Comparison of ENCODE assay signal across 20 cellular contexts in the genomic region with DNA sequence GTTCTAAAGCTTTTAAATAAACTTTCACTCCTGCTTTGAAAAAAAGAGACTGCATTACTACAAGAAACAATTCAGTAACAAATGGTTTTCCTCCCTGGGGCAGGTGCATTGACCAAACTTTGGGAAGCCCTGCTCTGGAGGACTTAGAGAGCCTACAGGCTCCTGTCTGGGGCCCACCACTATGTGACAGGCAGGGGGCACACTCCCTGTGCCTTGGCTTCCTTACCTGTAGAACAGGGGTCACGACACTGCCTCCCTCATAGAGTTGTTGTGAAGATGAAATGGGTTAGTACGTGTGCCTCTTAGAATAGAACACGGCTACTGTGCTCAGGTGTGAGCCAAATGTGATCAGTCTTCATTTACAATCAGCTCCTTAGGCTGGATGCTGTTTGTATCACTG.
DNase-seq lines count a peak whose midpoint lies in the region; ATAC-seq, FAIRE-seq and TF ChIP-seq lines count a peak whose summit lies in the region.
"Had no signal": no experiment of that assay in that cellular context is flagged by ENCODE, and none has a peak within 500 bp of the region (broad histone marks: within the 10 kb centered on the region; RNA-seq: fewer than 3 reads in every experiment).

No MANE protein-coding gene starts in this region.

- CTCF ChIA-PET in A549 (lab: Yijun Ruan, JAX), result interaction anchor here (0.6 to 2.5 kb wide), 11 partner anchors 9 to 1157 kb away, joined by 3 to 12 read pairs (median 3); no protein-coding TSS in a partner anchor

- H3K4me3 ChIP-seq in A549 (no peak overlapping the region), OCI-LY1 (ENCODE audit: low read depth, low read length, poor library complexity, severe bottlenecking) (no peak overlapping the region), esophagus muscularis mucosa (no peak overlapping the region), smooth muscle cell (no peak overlapping the region), aorta (ENCODE audit: low read length in 2 of 2) (no peak overlapping the region)
- H3K4me3 ChIP-seq: ascending aorta, tibial artery had no signal

- H3K27ac ChIP-seq in A549 (no peak overlapping the region), OCI-LY1 (ENCODE audit: low read depth, low read length, poor library complexity, severe bottlenecking) (no peak overlapping the region), esophagus muscularis mucosa (replicated peaks in 1 of 4) (no peak overlapping the region), smooth muscle cell (ENCODE audit: low read depth) (no peak overlapping the region), aorta (ENCODE audit: low read depth in 1 of 2, low read length in 2 of 2) (no peak overlapping the region)
- H3K27ac ChIP-seq: ascending aorta, HL-60, tibial artery had no signal

- H2AFZ ChIP-seq in OCI-LY1 (ENCODE audit: low read length) (no peak overlapping the region), smooth muscle cell (ENCODE audit: low read depth) (no peak overlapping the region)

- WGBS in A549 (ENCODE audit: missing lambda C conversion rate), result 76% methylated on average over 3 of the region's 3 CpGs
- 93% methylated on average over 3 of the region's 3 CpGs for WGBS in esophagus muscularis mucosa
- 94% methylated on average over 3 of the region's 3 CpGs for WGBS in smooth muscle cell (ENCODE audit: low lambda C conversion rate)
- 78 to 84% methylated on average over 3 of the region's 3 CpGs for WGBS in aorta, 2 donors

- POLR2A ChIA-PET in A549 (lab: Yijun Ruan, JAX), result no interaction called here

- TF ChIP-seq RAD21 in A549 (conservative IDR thresholded peaks at IDR 0.05 in 1 of 2, IDR thresholded peaks at IDR 0.05 in 1 of 2), result 0 out of 5 replicates have a peak, but pooled peaks of 1 of the 2 experiments have one; percentile 7

- H3K4me2 ChIP-seq in A549 (no peak overlapping the region), OCI-LY1 (ENCODE audit: low read length) (no peak overlapping the region), smooth muscle cell (no peak overlapping the region)

- FAIRE-seq in A549 (lab: Jason Lieb, UNC), result peak; percentile 43

- no peaks in the 10 kb centered on the region for H3K79me2 ChIP-seq in OCI-LY1 (ENCODE audit: insufficient read depth, low read length)
- H3K79me2 ChIP-seq in smooth muscle cell (ENCODE audit: low read depth), result no peaks in the 10 kb centered on the region

- no peaks in the 10 kb centered on the region for H3K9me2 ChIP-seq in OCI-LY1 (ENCODE audit: low read depth, low read length)

- H3K27me3 ChIP-seq in OCI-LY1 (ENCODE audit: insufficient read depth, low read length) (no peaks in the 10 kb centered on the region), esophagus muscularis mucosa (no peaks in the 10 kb centered on the region), smooth muscle cell (ENCODE audit: low read depth) (no peaks in the 10 kb centered on the region), aorta (ENCODE audit: control insufficient read depth in 1 of 2, insufficient read depth in 2 of 2, low read length in 1 of 2) (no peaks in the 10 kb centered on the region)
- H3K27me3 ChIP-seq: ascending aorta, tibial artery had no signal

- TF ChIP-seq POLR2A in A549 (IDR thresholded peaks at IDR 0.05; ENCODE audit: low read length) (no peak), esophagus muscularis mucosa (IDR thresholded peaks at IDR 0.05; ENCODE audit: low read depth) (no peak)

- no peak for TF ChIP-seq EP300 in A549 (IDR thresholded peaks at IDR 0.05)
- no peak for TF ChIP-seq EP300 in esophagus muscularis mucosa (IDR thresholded peaks at IDR 0.05)

- H3K36me3 ChIP-seq in OCI-LY1 (ENCODE audit: insufficient read depth, low read length) (no peaks in the 10 kb centered on the region), esophagus muscularis mucosa (no peaks in the 10 kb centered on the region), smooth muscle cell (ENCODE audit: low read depth) (no peaks in the 10 kb centered on the region), aorta (ENCODE audit: control insufficient read depth in 1 of 2, insufficient read depth in 2 of 2, low read length in 1 of 2) (no peaks in the 10 kb centered on the region)
- H3K36me3 ChIP-seq: ascending aorta, tibial artery had no signal

- TF ChIP-seq CTCF in A549 (IDR thresholded peaks at IDR 0.05) (no peak), OCI-LY1 (IDR thresholded peaks at IDR 0.05; ENCODE audit: low read length) (peak; percentile 42; the same call in 1 of the 2 replicates), esophagus muscularis mucosa (IDR thresholded peaks at IDR 0.05) (no peak), smooth muscle cell (IDR thresholded peaks at IDR 0.05; ENCODE audit: borderline replicate concordance, insufficient read depth, poor library complexity, severe bottlenecking) (no peak)

- H3K9me3 ChIP-seq in A549 (peaks cover 14% of the 10 kb centered on the region; the same call in 2 of the 3 replicates), OCI-LY1 (ENCODE audit: low read length) (peaks cover 5% of the 10 kb centered on the region), esophagus muscularis mucosa (peaks cover 0 to 20% (median 2%) of the 10 kb centered on the region in 4 donors), smooth muscle cell (replicated peaks; ENCODE audit: low read depth) (no peaks in the 10 kb centered on the region), aorta (ENCODE audit: control insufficient read depth, low read length) (no peaks in the 10 kb centered on the region)
- H3K9me3 ChIP-seq: ascending aorta, tibial artery had no signal

- DNase-seq in A549 (ENCODE audit: low read depth in 1 of 2, low spot score in 1 of 2) (peak in 1 of 2 experiments; percentile 7), ELF-1 (ENCODE audit: low read depth, low spot score) (peak; percentile 13), esophagus muscularis mucosa (ENCODE audit: extremely low spot score) (peak; percentile 34), NCI-H2227 treated with DMSO at 0.1 percent for 48 hours (lab: John Stamatoyannopoulos, UW) (no peak), smooth muscle cell (lab: John Stamatoyannopoulos, UW; ENCODE audit: unreplicated experiment) (no peak), aorta (no peak), SIG-M5 (lab: John Stamatoyannopoulos, UW) (no peak)
- DNase-seq: activated CD4-positive, CD25-positive, alpha-beta regulatory T cell treated with anti-CD3 and anti-CD28 coated beads, Interleukin-2, amount 50 U/mL, for 72 hours; activated naive CD4-positive, alpha-beta T cell treated with anti-CD3 and anti-CD28 coated beads, Interleukin-2, amount 10 ng/mL, durations not matched to agents 7 days and 5 days; activated T-cell treated with anti-CD3 and anti-CD28 coated beads, Interleukin-2, amount 50 U/mL, for 48 hours; CD4-positive, CD25-positive, alpha-beta regulatory T cell; DMS79; effector memory CD4-positive, alpha-beta T cell; glutamatergic neuron; NCI-H187 treated with DMSO at 0.1 percent for 48 hours; stimulated activated CD4-positive, alpha-beta T cell treated with anti-CD3 and anti-CD28 coated beads, Interleukin-4, amount 100 ng/mL, for 1 hour; tibial artery had no signal

- intact Hi-C loops in esophagus muscularis mucosa (cut with DNase I), result no loop called here
- intact Hi-C loops in aorta (cut with DNase I), result loop anchor here in 1 of 2 donors (5.0 kb wide), 1 partner anchor 193 kb away; no protein-coding TSS in a partner anchor

- H3K9ac ChIP-seq in OCI-LY1 (ENCODE audit: low read length) (no peak overlapping the region), smooth muscle cell (ENCODE audit: low read depth) (no peak overlapping the region)

- H3F3A ChIP-seq in OCI-LY1 (ENCODE audit: insufficient read depth, low read length), result no peaks in the 10 kb centered on the region
- H3F3A ChIP-seq in smooth muscle cell (ENCODE audit: low read depth), result peaks cover 12% of the 10 kb centered on the region

- H3K4me1 ChIP-seq in A549 (peaks cover 9% of the 10 kb centered on the region), OCI-LY1 (ENCODE audit: insufficient read depth, low read length, severe bottlenecking) (peaks cover 8% of the 10 kb centered on the region), esophagus muscularis mucosa (peaks cover 0 to 4% (median 3%) of the 10 kb centered on the region in 4 donors), smooth muscle cell (ENCODE audit: low read depth) (peaks cover 10% of the 10 kb centered on the region), aorta (ENCODE audit: control insufficient read depth in 1 of 2, insufficient read depth in 2 of 2, low read length in 2 of 2) (no peaks in the 10 kb centered on the region)
- H3K4me1 ChIP-seq: ascending aorta had no signal

- no peak; a peak in 1 of 6 replicates for ATAC-seq in A549
- no peak for ATAC-seq in aorta (ENCODE audit: low FRiP score)

- H4K20me1 ChIP-seq in OCI-LY1 (ENCODE audit: insufficient read depth, low read length), result no peaks in the 10 kb centered on the region
- no peaks in the 10 kb centered on the region for H4K20me1 ChIP-seq in smooth muscle cell (ENCODE audit: low read depth)

TF ChIP-seq in A549, 52 proteins besides CTCF, POLR2A, EP300 and RAD21:
- TF ChIP-seq PHF8 (IDR thresholded peaks at IDR 0.05; ENCODE audit: borderline replicate concordance, low read depth) (no peak), EHMT2 (IDR thresholded peaks at IDR 0.05; ENCODE audit: low read depth) (no peak), SMC3 (IDR thresholded peaks at IDR 0.05) (no peak), ESRRA (IDR thresholded peaks at IDR 0.05; ENCODE audit: borderline replicate concordance, low read length) (no peak), NPAS2 (CRISPR knock-in tag; IDR thresholded peaks at IDR 0.05; ENCODE audit: borderline replicate concordance) (no peak), RARB (CRISPR knock-in tag; IDR thresholded peaks at IDR 0.05) (no peak), MAFK (IDR thresholded peaks at IDR 0.05; ENCODE audit: partially characterized antibody) (no peak), KDM1A (IDR thresholded peaks at IDR 0.05; ENCODE audit: low read depth) (no peak), HDAC2 (IDR thresholded peaks at IDR 0.05) (no peak)
- TF ChIP-seq, protein P1, sequence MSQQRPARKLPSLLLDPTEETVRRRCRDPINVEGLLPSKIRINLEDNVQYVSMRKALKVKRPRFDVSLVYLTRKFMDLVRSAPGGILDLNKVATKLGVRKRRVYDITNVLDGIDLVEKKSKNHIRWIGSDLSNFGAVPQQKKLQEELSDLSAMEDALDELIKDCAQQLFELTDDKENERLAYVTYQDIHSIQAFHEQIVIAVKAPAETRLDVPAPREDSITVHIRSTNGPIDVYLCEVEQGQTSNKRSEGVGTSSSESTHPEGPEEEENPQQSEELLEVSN (IDR thresholded peaks at IDR 0.05; ENCODE audit: borderline replicate concordance, low read depth), result no peak
TF ChIP-seq in A549: peak in this region for 0.

Comparison
In these comparisons a context has a peak if more than half of its experiments do, and no peak if none do; other contexts are left out.
1. DNase-seq: peak in ELF-1 (single experiment) and esophagus muscularis mucosa (single experiment); none in NCI-H2227 treated with DMSO at 0.1 percent for 48 hours (single experiment), smooth muscle cell (single experiment), aorta (0 of 2) and SIG-M5 (single experiment).